2 cellular contexts compared by ENCODE assay signal in the genomic region with DNA sequence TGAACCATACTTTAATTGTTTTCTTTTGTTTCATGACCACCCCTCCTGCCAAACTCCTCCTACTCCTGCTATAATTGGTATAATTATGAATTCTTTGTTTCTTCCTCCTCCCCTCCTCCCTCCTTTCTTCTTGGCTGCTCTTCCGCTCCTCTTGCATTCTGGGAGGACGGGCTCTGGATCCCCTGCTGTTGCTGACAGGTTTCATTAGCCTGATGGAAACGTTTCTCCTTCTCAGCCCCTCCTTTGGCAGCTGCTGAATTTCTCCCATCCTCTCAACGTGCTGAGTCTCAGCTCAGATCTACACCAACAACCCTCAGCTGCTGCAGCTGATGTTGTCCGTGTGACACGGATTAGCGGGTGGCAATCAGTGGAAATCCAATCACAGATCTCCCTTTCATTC.
TF ChIP-seq lines count a peak whose summit lies in the region.

No MANE protein-coding gene starts in this region.

TF ChIP-seq in IMR-90, 13 proteins besides CTCF, POLR2A, EP300 and RAD21:
- TF ChIP-seq BHLHE40 (IDR thresholded peaks at IDR 0.05; ENCODE audit: low read depth, low read length) (no peak), MXI1 (IDR thresholded peaks at IDR 0.05; ENCODE audit: borderline replicate concordance, low read depth, low read length) (no peak), SMC3 (IDR thresholded peaks at IDR 0.05; ENCODE audit: low read depth, low read length) (no peak), CEBPB (IDR thresholded peaks at IDR 0.05; ENCODE audit: low read depth, low read length) (no peak), MAZ (IDR thresholded peaks at IDR 0.05; ENCODE audit: borderline replicate concordance, low read depth, low read length) (no peak), RFX5 (IDR thresholded peaks at IDR 0.05; ENCODE audit: low read depth, low read length) (no peak), MAFK (IDR thresholded peaks at IDR 0.05; ENCODE audit: low read depth, low read length) (no peak), RCOR1 (IDR thresholded peaks at IDR 0.05; ENCODE audit: insufficient replicate concordance, low read length) (no peak), CHD1 (IDR thresholded peaks at IDR 0.05; ENCODE audit: low read depth, low read length) (no peak), FOS (IDR thresholded peaks at IDR 0.05; ENCODE audit: low read depth, low read length) (no peak), NFE2L2 (IDR thresholded peaks at IDR 0.05; ENCODE audit: low read depth, low read length) (no peak)
- TF ChIP-seq, protein P1, sequence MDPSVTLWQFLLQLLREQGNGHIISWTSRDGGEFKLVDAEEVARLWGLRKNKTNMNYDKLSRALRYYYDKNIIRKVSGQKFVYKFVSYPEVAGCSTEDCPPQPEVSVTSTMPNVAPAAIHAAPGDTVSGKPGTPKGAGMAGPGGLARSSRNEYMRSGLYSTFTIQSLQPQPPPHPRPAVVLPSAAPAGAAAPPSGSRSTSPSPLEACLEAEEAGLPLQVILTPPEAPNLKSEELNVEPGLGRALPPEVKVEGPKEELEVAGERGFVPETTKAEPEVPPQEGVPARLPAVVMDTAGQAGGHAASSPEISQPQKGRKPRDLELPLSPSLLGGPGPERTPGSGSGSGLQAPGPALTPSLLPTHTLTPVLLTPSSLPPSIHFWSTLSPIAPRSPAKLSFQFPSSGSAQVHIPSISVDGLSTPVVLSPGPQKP (IDR thresholded peaks at IDR 0.05; ENCODE audit: borderline replicate concordance, low read depth, low read length), result no peak
- TF ChIP-seq, protein P2, sequence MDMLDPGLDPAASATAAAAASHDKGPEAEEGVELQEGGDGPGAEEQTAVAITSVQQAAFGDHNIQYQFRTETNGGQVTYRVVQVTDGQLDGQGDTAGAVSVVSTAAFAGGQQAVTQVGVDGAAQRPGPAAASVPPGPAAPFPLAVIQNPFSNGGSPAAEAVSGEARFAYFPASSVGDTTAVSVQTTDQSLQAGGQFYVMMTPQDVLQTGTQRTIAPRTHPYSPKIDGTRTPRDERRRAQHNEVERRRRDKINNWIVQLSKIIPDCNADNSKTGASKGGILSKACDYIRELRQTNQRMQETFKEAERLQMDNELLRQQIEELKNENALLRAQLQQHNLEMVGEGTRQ (IDR thresholded peaks at IDR 0.05; ENCODE audit: low read depth, low read length), result no peak

TF ChIP-seq in WTC11, 78 proteins besides CTCF, POLR2A, EP300 and RAD21:
- TF ChIP-seq, protein P3, sequence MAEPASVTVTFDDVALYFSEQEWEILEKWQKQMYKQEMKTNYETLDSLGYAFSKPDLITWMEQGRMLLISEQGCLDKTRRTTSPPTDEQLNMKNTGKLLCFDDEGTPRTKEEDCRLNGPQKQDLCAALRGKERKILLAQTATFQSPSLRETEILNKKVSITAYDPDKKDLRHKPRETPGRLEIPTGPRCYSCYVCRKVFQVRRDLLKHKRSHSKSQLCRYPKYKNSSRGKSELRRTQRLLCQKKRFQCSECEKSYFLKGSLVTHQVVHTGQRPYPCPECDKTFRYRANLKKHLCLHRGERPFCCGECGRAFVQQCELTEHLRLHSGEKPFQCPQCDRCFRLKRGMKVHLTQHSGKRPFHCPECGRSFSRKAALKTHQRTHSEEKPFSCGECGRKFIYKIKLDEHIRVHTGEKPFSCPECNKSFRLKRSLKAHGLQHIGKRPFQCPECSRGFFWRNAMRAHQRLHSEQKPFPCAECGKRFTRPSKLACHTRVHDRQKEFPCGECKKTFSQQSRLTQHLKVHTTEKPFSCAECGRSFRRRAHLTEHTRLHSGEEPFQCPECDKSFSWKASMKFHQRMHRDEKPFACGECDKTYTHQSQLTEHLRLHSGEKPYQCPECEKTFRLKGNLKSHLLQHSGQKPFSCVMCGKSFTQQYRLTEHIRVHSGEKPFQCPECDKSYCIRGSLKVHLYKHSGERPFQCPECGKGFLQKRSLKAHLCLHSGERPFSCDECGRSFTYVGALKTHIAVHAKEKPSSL (CRISPR knock-in tag; conservative IDR thresholded peaks at IDR 0.05), result no peak
- TF ChIP-seq JAZF1 (CRISPR knock-in tag; IDR thresholded peaks at IDR 0.05) (no peak), CREB1 (CRISPR knock-in tag; IDR thresholded peaks at IDR 0.05) (no peak), PRRX2 (CRISPR knock-in tag; IDR thresholded peaks at IDR 0.05) (no peak), SOX15 (CRISPR knock-in tag; IDR thresholded peaks at IDR 0.05) (no peak), ESRRA (CRISPR knock-in tag; IDR thresholded peaks at IDR 0.05; ENCODE audit: borderline replicate concordance) (no peak), ZNF219 (CRISPR knock-in tag; IDR thresholded peaks at IDR 0.05; ENCODE audit: borderline replicate concordance) (no peak)
- TF ChIP-seq, protein P4, sequence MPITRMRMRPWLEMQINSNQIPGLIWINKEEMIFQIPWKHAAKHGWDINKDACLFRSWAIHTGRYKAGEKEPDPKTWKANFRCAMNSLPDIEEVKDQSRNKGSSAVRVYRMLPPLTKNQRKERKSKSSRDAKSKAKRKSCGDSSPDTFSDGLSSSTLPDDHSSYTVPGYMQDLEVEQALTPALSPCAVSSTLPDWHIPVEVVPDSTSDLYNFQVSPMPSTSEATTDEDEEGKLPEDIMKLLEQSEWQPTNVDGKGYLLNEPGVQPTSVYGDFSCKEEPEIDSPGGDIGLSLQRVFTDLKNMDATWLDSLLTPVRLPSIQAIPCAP (CRISPR knock-in tag; IDR thresholded peaks at IDR 0.05), result no peak
- TF ChIP-seq, protein P5, sequence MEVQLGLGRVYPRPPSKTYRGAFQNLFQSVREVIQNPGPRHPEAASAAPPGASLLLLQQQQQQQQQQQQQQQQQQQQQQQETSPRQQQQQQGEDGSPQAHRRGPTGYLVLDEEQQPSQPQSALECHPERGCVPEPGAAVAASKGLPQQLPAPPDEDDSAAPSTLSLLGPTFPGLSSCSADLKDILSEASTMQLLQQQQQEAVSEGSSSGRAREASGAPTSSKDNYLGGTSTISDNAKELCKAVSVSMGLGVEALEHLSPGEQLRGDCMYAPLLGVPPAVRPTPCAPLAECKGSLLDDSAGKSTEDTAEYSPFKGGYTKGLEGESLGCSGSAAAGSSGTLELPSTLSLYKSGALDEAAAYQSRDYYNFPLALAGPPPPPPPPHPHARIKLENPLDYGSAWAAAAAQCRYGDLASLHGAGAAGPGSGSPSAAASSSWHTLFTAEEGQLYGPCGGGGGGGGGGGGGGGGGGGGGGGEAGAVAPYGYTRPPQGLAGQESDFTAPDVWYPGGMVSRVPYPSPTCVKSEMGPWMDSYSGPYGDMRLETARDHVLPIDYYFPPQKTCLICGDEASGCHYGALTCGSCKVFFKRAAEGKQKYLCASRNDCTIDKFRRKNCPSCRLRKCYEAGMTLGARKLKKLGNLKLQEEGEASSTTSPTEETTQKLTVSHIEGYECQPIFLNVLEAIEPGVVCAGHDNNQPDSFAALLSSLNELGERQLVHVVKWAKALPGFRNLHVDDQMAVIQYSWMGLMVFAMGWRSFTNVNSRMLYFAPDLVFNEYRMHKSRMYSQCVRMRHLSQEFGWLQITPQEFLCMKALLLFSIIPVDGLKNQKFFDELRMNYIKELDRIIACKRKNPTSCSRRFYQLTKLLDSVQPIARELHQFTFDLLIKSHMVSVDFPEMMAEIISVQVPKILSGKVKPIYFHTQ (CRISPR knock-in tag; IDR thresholded peaks at IDR 0.05), result no peak
